8 cellular contexts compared by ENCODE assay signal in genomic region chr6:3752538-3753227, GRCh38. TPM values are rescaled to one million over a fixed set of nuclear protein-coding genes. Genes with fewer than 3 reads are reported as not detected.
DNase-seq lines count a peak whose midpoint lies in the region; ATAC-seq and TF ChIP-seq lines count a peak whose summit lies in the region.

No MANE protein-coding gene starts in this region.

- ATAC-seq in left cardiac atrium: no peak
- no peak for ATAC-seq in aorta (ENCODE audit: low FRiP score)
- ATAC-seq in HG02678 (IDR thresholded peaks at IDR 0.05; ENCODE audit: unreplicated experiment): no peak

- H3K27me3 ChIP-seq in cardiac muscle cell (peaks cover 9% of the 10 kb centered on the region), mucosa of stomach (ENCODE audit: control insufficient read depth, insufficient read depth, low read length) (no peaks in the 10 kb centered on the region), aorta (ENCODE audit: control insufficient read depth in 1 of 2, insufficient read depth in 2 of 2, low read length in 1 of 2) (no peaks in the 10 kb centered on the region)

- intact Hi-C loops in left cardiac atrium (cut with DNase I): loop anchor here (5.0 to 10.0 kb wide), 2 partner anchors 72 to 75 kb away; no protein-coding TSS in a partner anchor
- intact Hi-C loops in aorta (cut with DNase I): loop anchor here in 1 of 2 donors (1.0 kb wide), 1 partner anchor 51 kb away; no protein-coding TSS in a partner anchor

- H3K4me3 ChIP-seq in cardiac muscle cell (peak overlapping the region; percentile 52), mucosa of stomach (ENCODE audit: low read length) (no peak overlapping the region), aorta (ENCODE audit: low read length in 2 of 2) (peak overlapping the region; percentile 7 to 23)

- no peaks in the 10 kb centered on the region for H3K36me3 ChIP-seq in cardiac muscle cell
- no peaks in the 10 kb centered on the region for H3K36me3 ChIP-seq in mucosa of stomach (ENCODE audit: control insufficient read depth, insufficient read depth, low read length)
- no peaks in the 10 kb centered on the region for H3K36me3 ChIP-seq in aorta (ENCODE audit: control insufficient read depth in 1 of 2, insufficient read depth in 2 of 2, low read length in 1 of 2)

- H3K9me3 ChIP-seq in cardiac muscle cell (ENCODE audit: low read depth): no peaks in the 10 kb centered on the region
- H3K9me3 ChIP-seq in mucosa of stomach (ENCODE audit: control insufficient read depth, low read length): no peaks in the 10 kb centered on the region
- no peaks in the 10 kb centered on the region for H3K9me3 ChIP-seq in aorta (ENCODE audit: control insufficient read depth, low read length)

- 27 to 28% methylated on average over 20 to 21 of the region's 21 CpGs for WGBS in aorta, 2 donors

- TF ChIP-seq CTCF in cardiac muscle cell (IDR thresholded peaks at IDR 0.05; ENCODE audit: low read depth, low read length): no peak

- H3K4me1 ChIP-seq in cardiac muscle cell (ENCODE audit: low read depth) (peaks cover 5% of the 10 kb centered on the region), mucosa of stomach (ENCODE audit: control insufficient read depth, insufficient read depth, low read length) (peaks cover 24% of the 10 kb centered on the region), aorta (ENCODE audit: control insufficient read depth in 1 of 2, insufficient read depth in 2 of 2, low read length in 2 of 2) (no peaks in the 10 kb centered on the region)

- H3K9ac ChIP-seq in mucosa of stomach (ENCODE audit: low read length): peak overlapping the region; percentile 81

- H3K27ac ChIP-seq in cardiac muscle cell (peak overlapping the region; percentile 63), aorta (ENCODE audit: low read depth in 1 of 2, low read length in 2 of 2) (peak overlapping the region; percentile 97 to 99)

- DNase-seq in cardiac muscle cell (ENCODE audit: low read depth in 1 of 2, low spot score in 1 of 2) (no peak), left cardiac atrium (no peak), dermis blood vessel endothelial cell (peak; percentile 90), aorta (no peak), hypothalamus (lab: John Stamatoyannopoulos, UW) (no peak), MV-4-11 (lab: John Stamatoyannopoulos, UW) (no peak)

RNA-seq across cellular contexts. Expression of gene PXDC1, which starts 1.2 kb away (rescaled TPM):
- total RNA-seq in cardiac muscle cell (11.8 and 16.1 TPM in 2 replicates), left cardiac atrium (10 to 100 TPM; 32.8 to 57.3 TPM), dermis blood vessel endothelial cell (61.5 and 135 TPM in 2 replicates), aorta (100 to 1,000 TPM; 110 to 222 TPM)
- polyA plus RNA-seq in cardiac muscle cell (11.4 and 12.3 TPM in 2 replicates), aorta (100 to 1,000 TPM; 136 to 146 TPM)
